Comparison of ENCODE assay signal across 15 cellular contexts in the genomic region with DNA sequence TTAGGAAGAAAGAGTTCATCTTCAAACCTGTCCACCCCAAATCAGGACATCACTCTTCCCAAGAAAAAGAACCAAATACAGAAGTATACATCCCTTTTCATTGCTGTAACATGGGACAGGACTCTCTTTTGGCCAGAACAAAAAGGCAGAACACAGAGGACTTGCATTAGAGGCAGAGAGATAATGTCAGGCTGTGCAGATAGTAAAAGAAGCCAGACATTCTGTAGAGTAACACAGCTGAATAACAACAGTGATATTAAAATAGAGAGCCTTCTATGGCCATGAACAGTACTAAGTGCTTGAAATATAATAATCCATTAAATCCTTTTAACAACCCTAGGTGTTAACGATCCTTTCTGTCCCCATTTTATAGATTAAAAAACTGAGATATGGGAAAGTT.
"Had no signal": no experiment of that assay in that cellular context is flagged by ENCODE, and none has a peak within 500 bp of the region (broad histone marks: within the 10 kb centered on the region; RNA-seq: fewer than 3 reads in every experiment).

No MANE protein-coding gene starts in this region.

- DNase-seq: dermis blood vessel endothelial cell; dorsolateral prefrontal cortex; effector CD4-positive, alpha-beta T cell; effector memory CD4-positive, alpha-beta T cell; foreskin keratinocyte; heart right ventricle; hippocampal formation; left cardiac atrium; left lung; lower lobe of right lung; mesenchymal stem cell; midbrain had no signal

- H3K27me3 ChIP-seq: dorsolateral prefrontal cortex, esophagus muscularis mucosa, foreskin keratinocyte, gastroesophageal sphincter, heart right ventricle, left lung had no signal

- H3K4me1 ChIP-seq: esophagus muscularis mucosa, foreskin keratinocyte, gastroesophageal sphincter, left lung, lower lobe of right lung had no signal

- H3K4me3 ChIP-seq: coronary artery, dorsolateral prefrontal cortex, esophagus muscularis mucosa, gastroesophageal sphincter, heart right ventricle, left lung, lower lobe of right lung had no signal

- H3K36me3 ChIP-seq: esophagus muscularis mucosa, gastroesophageal sphincter, heart right ventricle, left lung, lower lobe of right lung had no signal

- ATAC-seq: foreskin keratinocyte, gastroesophageal sphincter, left cardiac atrium, left lung, lower lobe of right lung had no signal

- H3K9me3 ChIP-seq: gastroesophageal sphincter, lower lobe of right lung had no signal

- H3K27ac ChIP-seq: coronary artery, dorsolateral prefrontal cortex, esophagus muscularis mucosa, foreskin keratinocyte, gastroesophageal sphincter, heart right ventricle, left lung, lower lobe of right lung had no signal
